ENCODE assay signal across 8 cellular contexts in the genomic region with DNA sequence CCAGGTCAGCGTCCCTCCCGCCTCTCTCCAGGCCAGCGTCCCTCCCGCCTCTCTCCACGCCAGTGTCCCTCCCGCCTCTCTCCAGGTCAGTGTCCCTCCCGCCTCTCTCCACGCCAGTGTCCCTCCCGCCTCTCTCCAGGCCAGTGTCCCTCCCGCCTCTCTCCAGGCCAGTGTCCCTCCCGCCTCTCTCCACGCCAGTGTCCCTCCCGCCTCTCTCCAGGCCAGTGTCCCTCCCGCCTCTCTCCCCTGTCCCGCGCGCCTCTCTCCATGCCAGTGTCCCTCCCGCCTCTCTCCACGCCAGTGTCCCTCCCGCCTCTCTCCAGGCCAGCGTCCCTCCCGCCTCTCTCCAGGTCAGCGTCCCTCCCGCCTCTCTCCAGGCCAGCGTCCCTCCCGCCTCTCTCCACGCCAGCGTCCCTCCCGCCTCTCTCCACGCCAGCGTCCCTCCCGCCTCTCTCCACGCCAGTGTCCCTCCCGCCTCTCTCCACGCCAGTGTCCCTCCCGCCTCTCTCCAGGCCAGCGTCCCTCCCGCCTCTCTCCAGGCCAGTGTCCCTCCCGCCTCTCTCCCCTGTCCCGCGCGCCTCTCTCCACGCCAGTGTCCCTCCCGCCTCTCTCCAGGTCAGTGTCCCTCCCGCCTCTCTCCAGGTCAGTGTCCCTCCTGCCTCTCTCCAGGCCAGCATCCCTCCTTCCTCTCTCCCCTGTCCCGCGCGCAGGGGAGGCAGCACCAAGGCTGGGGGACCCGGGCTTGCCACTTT. TPM values are rescaled to one million over a fixed set of nuclear protein-coding genes. Genes with fewer than 3 reads are reported as not detected.
DNase-seq lines count a peak whose midpoint lies in the region; ATAC-seq and TF ChIP-seq lines count a peak whose summit lies in the region.
"Not testable (repeated sequence)": the region's sequence is repeated elsewhere in the genome, so short reads cannot be mapped to it uniquely, and the experiment has no call there.

No MANE protein-coding gene starts in this region.

- peak overlapping the region; percentile 43 for H3K18ac ChIP-seq in trophoblast cell (ENCODE audit: low read length)

- peak overlapping the region; percentile 65 for H3K4me3 Mint-ChIP-seq in endothelial cell (ENCODE audit: unreplicated experiment)
- peak overlapping the region; percentile 56 for H3K4me3 Mint-ChIP-seq in memory B cell

- not testable (repeated sequence) for H4K8ac ChIP-seq in trophoblast cell (ENCODE audit: low read depth, low read length)

- H2BK5ac ChIP-seq in trophoblast cell (ENCODE audit: low read depth, low read length, poor library complexity): not testable (repeated sequence)

- not testable (repeated sequence) for H3K4me1 ChIP-seq in HUES64 (ENCODE audit: insufficient read depth, low read length); adipocyte (ENCODE audit: control insufficient read depth, insufficient read depth, low read length); right atrium auricular region; trophoblast cell (ENCODE audit: control insufficient read depth in 1 of 2, insufficient read depth in 2 of 2, low read length in 2 of 2)
- peaks cover 0 to 15% of the 10 kb centered on the region in 2 donors for H3K4me1 ChIP-seq in thoracic aorta (ENCODE audit: control insufficient read depth in 1 of 2, low read depth in 2 of 2)

- H3K36me3 ChIP-seq in HUES64 (ENCODE audit: insufficient read depth, low read length); adipocyte (ENCODE audit: control insufficient read depth, insufficient read depth, low read length, severe bottlenecking); right atrium auricular region; trophoblast cell (ENCODE audit: control insufficient read depth in 1 of 2, insufficient read depth in 2 of 2, low read length in 2 of 2); thoracic aorta: not testable (repeated sequence)

- H3K27me3 ChIP-seq in HUES64 (ENCODE audit: insufficient read depth, low read length) (peaks cover 64% of the 10 kb centered on the region), trophoblast cell (ENCODE audit: insufficient read depth, low read length) (peaks cover 20% of the 10 kb centered on the region)
- not testable (repeated sequence) for H3K27me3 ChIP-seq in adipocyte (replicated peaks; ENCODE audit: control insufficient read depth, insufficient read depth, low read length); right atrium auricular region; thoracic aorta (replicated peaks; ENCODE audit: insufficient read depth)

- H3K4me2 ChIP-seq in trophoblast cell (ENCODE audit: low read length): peak overlapping the region; percentile 52

- H2BK120ac ChIP-seq in trophoblast cell (ENCODE audit: insufficient read depth, low read length, poor library complexity): not testable (repeated sequence)

- peaks cover 15% of the 10 kb centered on the region for H3K36me3 Mint-ChIP-seq in endothelial cell (ENCODE audit: low read depth, unreplicated experiment)
- not testable (repeated sequence) for H3K36me3 Mint-ChIP-seq in memory B cell

- H3K9me3 Mint-ChIP-seq in endothelial cell (ENCODE audit: unreplicated experiment); memory B cell: not testable (repeated sequence)

- H3K27me3 Mint-ChIP-seq in endothelial cell (ENCODE audit: unreplicated experiment) (peaks cover 22% of the 10 kb centered on the region), memory B cell (peaks cover 19% of the 10 kb centered on the region)

- H4K91ac ChIP-seq in trophoblast cell (ENCODE audit: low read depth, low read length): not testable (repeated sequence)

- WGBS in HUES64: 2% methylated on average over 47 of the region's 49 CpGs
- no CpG with 5 or more reads among the region's 49 CpGs for WGBS in trophoblast cell (ENCODE audit: extremely low coverage, insufficient coverage, insufficient read length)

- not testable (repeated sequence) for H3K27ac Mint-ChIP-seq in endothelial cell (ENCODE audit: unreplicated experiment); memory B cell

- H4K12ac ChIP-seq in trophoblast cell (ENCODE audit: low read depth, low read length): peak overlapping the region; percentile 32

- H3K4me3 ChIP-seq in AG10803 (ENCODE audit: low read length) (peak overlapping the region; percentile 29), HUES64 (ENCODE audit: low read length) (peak overlapping the region; percentile 51), adipocyte (ENCODE audit: low read length) (peak overlapping the region; percentile 59), right atrium auricular region (peak overlapping the region; percentile 1 to 40), thoracic aorta (peak overlapping the region; percentile 59)
- not testable (repeated sequence) for H3K4me3 ChIP-seq in trophoblast cell (ENCODE audit: low read depth, low read length)

- H3K4ac ChIP-seq in trophoblast cell (ENCODE audit: low read depth, low read length): not testable (repeated sequence)

- H3K4me1 Mint-ChIP-seq in endothelial cell (ENCODE audit: unreplicated experiment); memory B cell: not testable (repeated sequence)

- H3K9ac ChIP-seq in HUES64 (ENCODE audit: low read depth, low read length): 0 out of 2 replicates have a peak overlapping the region, but pooled peaks have one; percentile 15
- H3K9ac ChIP-seq in adipocyte (ENCODE audit: low read length): peak overlapping the region; percentile 49
- not testable (repeated sequence) for H3K9ac ChIP-seq in trophoblast cell (ENCODE audit: low read length)

- TF ChIP-seq CTCF in AG10803 (conservative IDR thresholded peaks at IDR 0.05; ENCODE audit: low read length); endothelial cell (IDR thresholded peaks at IDR 0.05; ENCODE audit: unreplicated experiment); right atrium auricular region (IDR thresholded peaks at IDR 0.05); thoracic aorta (IDR thresholded peaks at IDR 0.05): not testable (repeated sequence)

- not testable (repeated sequence) for DNase-seq in AG10803 (ENCODE audit: low read depth); adipocyte (ENCODE audit: low read depth); endothelial cell (ENCODE audit: low spot score); trophoblast cell; thoracic aorta (ENCODE audit: low spot score)
- DNase-seq in right atrium auricular region (ENCODE audit: low spot score) (peak; percentile 44), memory B cell (ENCODE audit: low spot score in 2 of 2) (peak in 1 of 2 donors; percentile 9)

- H3K9me3 ChIP-seq in HUES64 (ENCODE audit: insufficient read depth, low read depth, low read length); adipocyte (ENCODE audit: control insufficient read depth, low read length); right atrium auricular region; trophoblast cell (ENCODE audit: insufficient read depth, low read depth, low read length); thoracic aorta: not testable (repeated sequence)

- H3K79me2 ChIP-seq in trophoblast cell (ENCODE audit: control insufficient read depth, insufficient read depth, low read length, poor library complexity): not testable (repeated sequence)

- H3K27ac ChIP-seq in HUES64 (ENCODE audit: low read depth, low read length); trophoblast cell (ENCODE audit: low read depth, low read length); thoracic aorta: not testable (repeated sequence)
- H3K27ac ChIP-seq in right atrium auricular region: peak overlapping the region in 1 of 2 donors; percentile 48

- ATAC-seq in memory B cell (ENCODE audit: low read depth); thoracic aorta (ENCODE audit: insufficient number of reproducible peaks, low FRiP score, low read depth): not testable (repeated sequence)

- H3K79me1 ChIP-seq in trophoblast cell (ENCODE audit: low read length): not testable (repeated sequence)

- peak overlapping the region; percentile 29 for H2AK5ac ChIP-seq in trophoblast cell (ENCODE audit: low read length)

- not testable (repeated sequence) for H2AFZ ChIP-seq in trophoblast cell (ENCODE audit: insufficient read depth, low read length, poor library complexity)

- H2BK12ac ChIP-seq in trophoblast cell (ENCODE audit: low read length): not testable (repeated sequence)

- not testable (repeated sequence) for H3K23ac ChIP-seq in trophoblast cell (ENCODE audit: low read length)

- not testable (repeated sequence) for H3K14ac ChIP-seq in trophoblast cell (ENCODE audit: low read length)

RNA-seq across cellular contexts. Expression of a gene that starts 1.7 kb away (rescaled TPM):
- polyA plus RNA-seq in HUES64 (2013, experiment 1 of 2): 2.9 TPM
- 6.3 TPM for polyA plus RNA-seq in HUES64 (2013, experiment 2 of 2)
- total RNA-seq in endothelial cell (ENCODE audit: unreplicated experiment) (0.36 TPM), right atrium auricular region (1 to 10 TPM in 1 of 2 donors, under 1 TPM in 1; 0.86 to 3.5 TPM), thoracic aorta (10 to 100 TPM in 1 of 2 donors, 1 to 10 TPM in 1; 5.1 to 15.6 TPM)
- polyA plus RNA-seq in trophoblast cell (2013): 2.7 TPM in 2 replicates
